19 cellular contexts compared by ENCODE assay signal in the genomic region with DNA sequence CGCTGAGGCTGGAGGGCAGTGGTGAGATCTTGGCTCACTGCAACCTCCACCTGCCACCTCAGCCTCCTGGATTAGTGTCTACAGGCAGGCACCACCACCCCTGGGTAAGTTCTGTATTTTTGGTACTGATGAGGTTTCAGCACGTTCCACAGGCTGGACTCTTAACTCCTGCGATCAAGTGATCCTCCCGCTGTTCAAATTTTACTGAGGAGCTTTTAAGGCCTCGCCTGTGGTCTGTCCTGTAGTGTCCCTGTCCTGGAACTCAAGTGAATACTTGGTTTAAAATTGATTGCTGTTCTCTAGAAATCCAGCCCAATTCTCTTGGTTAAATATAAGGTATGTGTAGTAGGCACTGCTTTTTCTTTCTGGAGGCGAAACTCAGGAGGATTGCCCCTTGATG.
"Had no signal": no experiment of that assay in that cellular context is flagged by ENCODE, and none has a peak within 500 bp of the region (broad histone marks: within the 10 kb centered on the region; RNA-seq: fewer than 3 reads in every experiment).

No MANE protein-coding gene starts in this region.

- H3K4me3 ChIP-seq: lung, mucosa of descending colon, psoas muscle, sigmoid colon had no signal

- H3K27ac Mint-ChIP-seq: activated naive CD4-positive, alpha-beta T cell treated with anti-CD3 and anti-CD28 coated beads, Interleukin-2, amount 50 U/mL, for 24 hours; brain; natural killer cell treated with Interleukin-12 subunit alpha and Interleukin-12 subunit beta and Interleukin-15 and Interleukin-18, amount 100 ng/mL, for 72 hours; T-helper 17 cell had no signal

- H3K4me3 Mint-ChIP-seq: activated naive CD4-positive, alpha-beta T cell treated with anti-CD3 and anti-CD28 coated beads, Interleukin-2, amount 50 U/mL, for 24 hours; brain; natural killer cell treated with Interleukin-12 subunit alpha and Interleukin-12 subunit beta and Interleukin-15 and Interleukin-18, amount 100 ng/mL, for 72 hours; T-helper 17 cell had no signal

- H3K4me1 ChIP-seq: psoas muscle, sigmoid colon had no signal

- H3K36me3 ChIP-seq: sigmoid colon had no signal

- H3K36me3 Mint-ChIP-seq: activated naive CD4-positive, alpha-beta T cell treated with anti-CD3 and anti-CD28 coated beads, Interleukin-2, amount 50 U/mL, for 24 hours; brain; natural killer cell treated with Interleukin-12 subunit alpha and Interleukin-12 subunit beta and Interleukin-15 and Interleukin-18, amount 100 ng/mL, for 72 hours had no signal

- H3K27me3 ChIP-seq: sigmoid colon had no signal

- ATAC-seq: esophagus mucosa; left colon; mucosa of descending colon; natural killer cell treated with Interleukin-12 subunit alpha and Interleukin-12 subunit beta and Interleukin-15 and Interleukin-18, amount 100 ng/mL, for 72 hours; psoas muscle; T-helper 17 cell had no signal

- H3K4me1 Mint-ChIP-seq: activated naive CD4-positive, alpha-beta T cell treated with anti-CD3 and anti-CD28 coated beads, Interleukin-2, amount 50 U/mL, for 24 hours; brain; T-helper 17 cell had no signal

- DNase-seq: activated CD4-positive, alpha-beta T cell treated with anti-CD3 and anti-CD28 coated beads, Interleukin-2, amount 50 U/mL, for 1 hour; activated CD4-positive, CD25-positive, alpha-beta regulatory T cell; amniotic stem cell; cerebellar nuclear complex; dermis blood vessel endothelial cell; left colon; mucosa of descending colon; psoas muscle; sigmoid colon; stimulated activated CD4-positive, alpha-beta T cell treated with anti-CD3 and anti-CD28 coated beads, Interleukin-12 subunit alpha, Interleukin-12 subunit beta, amount 100 ng/mL, for 4 hours; stimulated activated naive CD4-positive, alpha-beta T cell; substantia nigra; T-helper 17 cell; trophoblast cell had no signal

- H3K27me3 Mint-ChIP-seq: activated naive CD4-positive, alpha-beta T cell treated with anti-CD3 and anti-CD28 coated beads, Interleukin-2, amount 50 U/mL, for 24 hours; natural killer cell treated with Interleukin-12 subunit alpha and Interleukin-12 subunit beta and Interleukin-15 and Interleukin-18, amount 100 ng/mL, for 72 hours had no signal

- H3K27ac ChIP-seq: psoas muscle, sigmoid colon had no signal
